In the genomic region with DNA sequence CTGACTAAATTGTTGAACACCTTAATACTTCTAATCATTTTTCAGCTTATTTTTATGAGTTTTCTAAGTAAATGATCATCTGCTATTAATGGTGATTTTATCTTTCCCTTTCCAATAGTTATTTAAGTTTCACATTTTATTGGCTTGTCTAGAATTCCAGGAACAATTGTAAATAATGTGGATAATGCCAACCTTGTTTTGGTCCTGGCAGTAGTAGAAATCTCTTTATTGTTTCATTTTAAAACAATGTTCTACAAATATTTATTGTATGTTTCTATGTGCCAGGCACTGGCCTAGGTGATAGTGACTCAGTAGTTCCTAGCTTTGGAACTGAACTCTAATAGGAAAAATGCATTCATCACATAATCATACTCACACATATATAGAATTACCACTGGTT, we compare ENCODE assay signal across 1 cellular context.
TF ChIP-seq lines count a peak whose summit lies in the region.

No MANE protein-coding gene starts in this region.

TF ChIP-seq in WTC11, 78 proteins besides CTCF, POLR2A, EP300 and RAD21 (continued from another document):
- TF ChIP-seq, protein P1, sequence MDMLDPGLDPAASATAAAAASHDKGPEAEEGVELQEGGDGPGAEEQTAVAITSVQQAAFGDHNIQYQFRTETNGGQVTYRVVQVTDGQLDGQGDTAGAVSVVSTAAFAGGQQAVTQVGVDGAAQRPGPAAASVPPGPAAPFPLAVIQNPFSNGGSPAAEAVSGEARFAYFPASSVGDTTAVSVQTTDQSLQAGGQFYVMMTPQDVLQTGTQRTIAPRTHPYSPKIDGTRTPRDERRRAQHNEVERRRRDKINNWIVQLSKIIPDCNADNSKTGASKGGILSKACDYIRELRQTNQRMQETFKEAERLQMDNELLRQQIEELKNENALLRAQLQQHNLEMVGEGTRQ (CRISPR knock-in tag; IDR thresholded peaks at IDR 0.05) = no peak
- TF ChIP-seq, protein P2, sequence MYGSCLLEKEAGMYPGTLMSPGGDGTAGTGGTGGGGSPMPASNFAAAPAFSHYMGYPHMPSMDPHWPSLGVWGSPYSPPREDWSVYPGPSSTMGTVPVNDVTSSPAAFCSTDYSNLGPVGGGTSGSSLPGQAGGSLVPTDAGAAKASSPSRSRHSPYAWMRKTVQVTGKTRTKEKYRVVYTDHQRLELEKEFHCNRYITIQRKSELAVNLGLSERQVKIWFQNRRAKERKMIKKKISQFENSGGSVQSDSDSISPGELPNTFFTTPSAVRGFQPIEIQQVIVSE (CRISPR knock-in tag; IDR thresholded peaks at IDR 0.05; ENCODE audit: borderline replicate concordance) = no peak
TF ChIP-seq in WTC11: peak in this region for 0.
